Comparison of ENCODE assay signal across 8 cellular contexts in the genomic region with DNA sequence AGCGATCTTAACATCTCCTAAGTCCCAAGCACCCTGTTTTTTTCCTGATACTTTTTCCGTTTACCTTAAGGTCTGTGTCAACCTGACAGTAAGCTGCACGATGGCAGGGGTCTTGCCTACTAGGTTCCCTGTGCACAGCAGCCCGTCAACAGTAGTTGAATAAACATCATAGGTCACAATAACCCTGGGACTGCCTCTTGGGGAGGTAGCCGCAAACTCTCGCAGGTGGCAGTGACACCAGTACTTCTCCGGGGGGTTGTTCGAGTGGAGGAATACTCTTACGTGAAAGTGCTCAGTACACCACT. TPM values are rescaled to one million over a fixed set of nuclear protein-coding genes. Genes with fewer than 3 reads are reported as not detected.
DNase-seq lines count a peak whose midpoint lies in the region; ATAC-seq, FAIRE-seq and TF ChIP-seq lines count a peak whose summit lies in the region.

No MANE protein-coding gene starts in this region.

- peak overlapping the region; percentile 100 for H3K4me3 Mint-ChIP-seq in activated naive CD8-positive, alpha-beta T cell

- H3K9me3 Mint-ChIP-seq in activated naive CD8-positive, alpha-beta T cell (ENCODE audit: low read depth): no peaks in the 10 kb centered on the region

- H3K4me1 ChIP-seq in kidney (ENCODE audit: control insufficient read depth in 1 of 2, insufficient read depth in 1 of 2, low read depth in 1 of 2, low read length in 2 of 2): peaks cover 2 to 12% of the 10 kb centered on the region in 2 donors
- H3K4me1 ChIP-seq in testis: peaks cover 17% of the 10 kb centered on the region

- H3K27ac ChIP-seq in kidney (ENCODE audit: low read depth in 2 of 2, low read length in 2 of 2): peak overlapping the region; percentile 92 to 97
- peak overlapping the region; percentile 76 to 91 for H3K27ac ChIP-seq in testis

- no peaks in the 10 kb centered on the region for H3K27me3 Mint-ChIP-seq in activated naive CD8-positive, alpha-beta T cell

- no peak for DNase-seq in Right ventricle myocardium superior
- DNase-seq in Right ventricle myocardium inferior (ENCODE audit: missing footprints): no peak
- DNase-seq in kidney: peak; percentile 68
- DNase-seq in testis: no peak
- DNase-seq in islet precursor cell: no peak
- no peak for DNase-seq in DMS 273 treated with DMSO at 0.1 percent for 48 hours (lab: John Stamatoyannopoulos, UW)

- H3K4me3 ChIP-seq in kidney (ENCODE audit: low read length in 2 of 2): peak overlapping the region; percentile 99 to 100
- peak overlapping the region; percentile 78 to 82 for H3K4me3 ChIP-seq in testis

- H3K9me3 ChIP-seq in kidney (ENCODE audit: control insufficient read depth in 1 of 2, low read length in 2 of 2) (no peaks in the 10 kb centered on the region), testis (no peaks in the 10 kb centered on the region)

- peak; percentile 35 for ATAC-seq in Right ventricle myocardium superior (ENCODE audit: poor library complexity)
- ATAC-seq in Right ventricle myocardium inferior: no peak
- ATAC-seq in HG03097 (IDR thresholded peaks at IDR 0.05; ENCODE audit: low FRiP score, unreplicated experiment): peak; percentile 36

- no peak for FAIRE-seq in kidney (lab: Jason Lieb, UNC)

- H3K4me1 Mint-ChIP-seq in activated naive CD8-positive, alpha-beta T cell (ENCODE audit: low read depth): peaks cover 52% of the 10 kb centered on the region

- H3K36me3 ChIP-seq in kidney (ENCODE audit: control insufficient read depth in 1 of 2, insufficient read depth in 2 of 2, low read length in 2 of 2): peaks cover 0 to 4% of the 10 kb centered on the region in 2 donors
- no peaks in the 10 kb centered on the region for H3K36me3 ChIP-seq in testis (ENCODE audit: low read depth, missing control alignments)

- H3K27me3 ChIP-seq in testis: no peaks in the 10 kb centered on the region

- peak overlapping the region; percentile 78 to 92 for H3K9ac ChIP-seq in kidney (ENCODE audit: low read length in 2 of 2)

- intact Hi-C loops in Right ventricle myocardium superior (cut with DNase I): no loop called here
- intact Hi-C loops in Right ventricle myocardium inferior (cut with DNase I): loop anchor here (5.0 kb wide), 1 partner anchor 81 kb away; a partner anchor contains a TSS
- intact Hi-C loops in kidney (cut with DNase I): no loop called here
- intact Hi-C loops in testis (cut with DNase I; ENCODE audit: low total_unique reads): no loop called here

- peak overlapping the region; percentile 98 for H3K27ac Mint-ChIP-seq in activated naive CD8-positive, alpha-beta T cell

- peaks cover 3% of the 10 kb centered on the region for H3K36me3 Mint-ChIP-seq in activated naive CD8-positive, alpha-beta T cell

- no peak for TF ChIP-seq CTCF in kidney (IDR thresholded peaks at IDR 0.05; ENCODE audit: borderline replicate concordance, extremely low read depth, insufficient read depth)
- no peak for TF ChIP-seq CTCF in testis (IDR thresholded peaks at IDR 0.05)

- no peak for TF ChIP-seq POLR2A in testis (IDR thresholded peaks at IDR 0.05)

- 0 to 3% methylated on average over 9 of the region's 9 CpGs for WGBS in testis, 2 donors

RNA-seq across cellular contexts. Expression of a gene that starts 0.4 kb away (rescaled TPM):
- total RNA-seq in Right ventricle myocardium superior (131 TPM), Right ventricle myocardium inferior (128 TPM), kidney (240 TPM), testis (100 to 1,000 TPM; 305 to 378 TPM)
- polyA plus RNA-seq in kidney (ENCODE audit: insufficient read depth, low read depth, low replicate concordance) (47.2 TPM), testis (ENCODE audit: insufficient read depth, low read depth, low replicate concordance) (160 TPM)
